ENCODE assay signal across 8 cellular contexts in genomic region chr6:41735427-41736206, GRCh38. TPM values are rescaled to one million over a fixed set of nuclear protein-coding genes. Genes with fewer than 3 reads are reported as not detected.
DNase-seq lines count a peak whose midpoint lies in the region; ATAC-seq, FAIRE-seq and TF ChIP-seq lines count a peak whose summit lies in the region.

TSS of gene TFEB (minus strand) at chr6:41735608. CDS start at chr6:41691213, 44,395 bp downstream.

- TF ChIP-seq CTCF in D721Med (IDR thresholded peaks at IDR 0.05; ENCODE audit: insufficient read depth, missing control alignments) (peak; percentile 82), OCI-LY3 (IDR thresholded peaks at IDR 0.05; ENCODE audit: low read depth, low read length) (peak; percentile 78), epithelial cell of proximal tubule (conservative IDR thresholded peaks at IDR 0.05; ENCODE audit: low read depth, low read length) (peak; percentile 78)

- 0 out of 2 replicates have a peak, but pooled peaks cover 4% of the 10 kb centered on the region for H3K27me3 ChIP-seq in OCI-LY3 (ENCODE audit: low read depth, low read length)
- no peaks in the 10 kb centered on the region for H3K27me3 ChIP-seq in mucosa of rectum (ENCODE audit: control insufficient read depth in 2 of 2, insufficient read depth in 2 of 2, low read length in 2 of 2)

- ATAC-seq in GM21447 (IDR thresholded peaks at IDR 0.05; ENCODE audit: unreplicated experiment) = peak; percentile 39

- H3K36me3 ChIP-seq in OCI-LY3 (replicated peaks; ENCODE audit: low read depth, low read length) (peaks cover 23% of the 10 kb centered on the region), mucosa of rectum (ENCODE audit: control insufficient read depth in 2 of 2, insufficient read depth in 2 of 2, low read length in 2 of 2) (no peaks in the 10 kb centered on the region)

- H3K4me1 ChIP-seq in OCI-LY3 (ENCODE audit: low read length) (peaks cover 24% of the 10 kb centered on the region), mucosa of rectum (ENCODE audit: control insufficient read depth in 2 of 2, insufficient read depth in 2 of 2, low read length in 2 of 2) (peaks cover 23 to 34% of the 10 kb centered on the region in 2 donors)

- DNase-seq in D721Med (ENCODE audit: insufficient read length, low spot score) (peak; percentile 85), HuH-7 (ENCODE audit: low spot score) (peak; percentile 81), activated T-cell treated with anti-CD3 and anti-CD28 coated beads for 48 hours (ENCODE audit: low read depth) (peak; percentile 94), epithelial cell of proximal tubule (ENCODE audit: low read depth) (no peak)
- DNase-seq in stimulated activated CD8-positive, alpha-beta memory T cell treated with anti-CD3 and anti-CD28 coated beads, Interleukin-4, amount 100 ng/mL, for 48 hours = peak; percentile 96

- peaks cover 8% of the 10 kb centered on the region for H4K20me1 ChIP-seq in OCI-LY3 (ENCODE audit: insufficient read depth, low read length)

- no peak for FAIRE-seq in D721Med (lab: Jason Lieb, UNC)

- peak within 1 kb of the TSS; percentile 99 for H3K4me2 ChIP-seq in OCI-LY3 (ENCODE audit: low read length)

- peak within 1 kb of the TSS; percentile 84; the same call in 1 of the 2 replicates for H2AFZ ChIP-seq in OCI-LY3 (ENCODE audit: low read depth, low read length)

- H3K9me3 ChIP-seq in OCI-LY3 (ENCODE audit: insufficient read depth, low read length) (no peaks in the 10 kb centered on the region), mucosa of rectum (ENCODE audit: control insufficient read depth in 2 of 2, low read length in 2 of 2) (no peaks in the 10 kb centered on the region)

- H3K79me2 ChIP-seq in OCI-LY3 (ENCODE audit: low read length) = peaks cover 33% of the 10 kb centered on the region

- H3K9ac ChIP-seq in OCI-LY3 (ENCODE audit: low read length) (peak within 1 kb of the TSS; percentile 99), mucosa of rectum (ENCODE audit: low read depth in 1 of 2, low read length in 2 of 2) (peak within 1 kb of the TSS; percentile 76 to 96)

- H3K4me3 ChIP-seq in OCI-LY3 (ENCODE audit: low read length) = peak within 1 kb of the TSS; percentile 86
- H3K4me3 ChIP-seq in epithelial cell of proximal tubule (ENCODE audit: low read depth, low read length) = peak within 1 kb of the TSS; percentile 81
- H3K4me3 ChIP-seq in mucosa of rectum (ENCODE audit: low read length in 2 of 2) = peak within 1 kb of the TSS; percentile 78 to 82

- H3K27ac ChIP-seq in OCI-LY3 (ENCODE audit: low read length) = peak within 1 kb of the TSS; percentile 96
- peak within 1 kb of the TSS; percentile 93 to 94 for H3K27ac ChIP-seq in mucosa of rectum (ENCODE audit: low read depth in 2 of 2, low read length in 2 of 2)

RNA-seq across cellular contexts. Expression of gene TFEB, which starts in this region (rescaled TPM):
- total RNA-seq in epithelial cell of proximal tubule = 2.4 and 3.3 TPM in 2 replicates
